Comparison of ENCODE assay signal across 8 cellular contexts in genomic region chr19:29664753-29665214, GRCh38. TPM values are rescaled to one million over a fixed set of nuclear protein-coding genes. Genes with fewer than 3 reads are reported as not detected.
DNase-seq lines count a peak whose midpoint lies in the region; ATAC-seq and TF ChIP-seq lines count a peak whose summit lies in the region.

No MANE protein-coding gene starts in this region.

- H3K27me3 ChIP-seq in heart right ventricle (no peaks in the 10 kb centered on the region), mesenchymal stem cell (ENCODE audit: control insufficient read depth in 1 of 2, insufficient read depth in 1 of 2, low read length in 2 of 2) (no peaks in the 10 kb centered on the region)

- H3K79me1 ChIP-seq in mesenchymal stem cell (replicated peaks; ENCODE audit: low read length, poor library complexity, severe bottlenecking): peaks cover 21% of the 10 kb centered on the region

- H3K4ac ChIP-seq in mesenchymal stem cell (ENCODE audit: low read depth in 1 of 2, low read length in 2 of 2): peak overlapping the region in 1 of 2 experiments; percentile 55

- H2BK12ac ChIP-seq in mesenchymal stem cell (ENCODE audit: low read length in 2 of 2): peak overlapping the region; percentile 42 to 61

- no peak overlapping the region for H2BK5ac ChIP-seq in mesenchymal stem cell (ENCODE audit: low read depth, low read length, poor library complexity, severe bottlenecking)

- H4K8ac ChIP-seq in mesenchymal stem cell (ENCODE audit: low read length): peak overlapping the region; percentile 67

- H3K27ac ChIP-seq in heart right ventricle (peak overlapping the region; percentile 67 to 97 (median 90)), mesenchymal stem cell (ENCODE audit: low read length, poor library complexity, severe bottlenecking) (no peak overlapping the region)

- H3K14ac ChIP-seq in mesenchymal stem cell (ENCODE audit: low read length in 2 of 2): no peak overlapping the region

- no peaks in the 10 kb centered on the region for H3K9me3 ChIP-seq in heart right ventricle
- H3K9me3 ChIP-seq in mesenchymal stem cell (ENCODE audit: control insufficient read depth, low read length): no peaks in the 10 kb centered on the region

- DNase-seq in heart right ventricle (no peak), left ventricle myocardium superior (no peak), astrocyte of the cerebellum (ENCODE audit: low read depth) (no peak), mesenchymal stem cell (no peak), GM19238 (ENCODE audit: insufficient read length, low spot score) (no peak), NCI-H128 (lab: John Stamatoyannopoulos, UW; ENCODE audit: unreplicated experiment) (no peak)

- peaks cover 0 to 5% (median 0%) of the 10 kb centered on the region in 9 donors for H3K36me3 ChIP-seq in heart right ventricle
- H3K36me3 ChIP-seq in mesenchymal stem cell (ENCODE audit: control insufficient read depth in 1 of 2, insufficient read depth in 2 of 2, low read depth in 1 of 2, low read length in 2 of 2): peaks cover 8 to 18% of the 10 kb centered on the region in 2 experiments

- TF ChIP-seq CTCF in heart right ventricle (IDR thresholded peaks at IDR 0.05) (peak in 6 of 9 donors; percentile 14 to 53 (median 36)), astrocyte of the cerebellum (IDR thresholded peaks at IDR 0.05; ENCODE audit: low read depth, low read length, missing control alignments) (no peak)

- peaks cover 29 to 83% (median 57%) of the 10 kb centered on the region in 9 donors for H3K4me1 ChIP-seq in heart right ventricle
- peaks cover 59% of the 10 kb centered on the region for H3K4me1 ChIP-seq in mesenchymal stem cell (ENCODE audit: control insufficient read depth, insufficient read depth, low read depth, low read length)

- peak overlapping the region; percentile 99 for H3K4me2 ChIP-seq in mesenchymal stem cell (ENCODE audit: low read length, poor library complexity, severe bottlenecking)

- peak overlapping the region in 9 of 10 donors; percentile 73 to 98 (median 93) for H3K4me3 ChIP-seq in heart right ventricle
- peak overlapping the region; percentile 90 for H3K4me3 ChIP-seq in astrocyte of the cerebellum (ENCODE audit: low read depth, low read length)
- peak overlapping the region; percentile 76 to 90 for H3K4me3 ChIP-seq in mesenchymal stem cell (ENCODE audit: insufficient read depth in 1 of 2, low read depth in 1 of 2, low read length in 2 of 2)

- 24 to 29% methylated on average over 22 of the region's 22 CpGs for WGBS in heart right ventricle, 2 donors
- WGBS in mesenchymal stem cell: 33% methylated on average over 21 of the region's 22 CpGs

- H2AK5ac ChIP-seq in mesenchymal stem cell (ENCODE audit: low read length, severe bottlenecking): no peak overlapping the region

- no peak overlapping the region for H3K23ac ChIP-seq in mesenchymal stem cell (ENCODE audit: low read length in 2 of 2)

- ATAC-seq in heart right ventricle (no peak), left ventricle myocardium superior (no peak), GM18519 (IDR thresholded peaks at IDR 0.05; ENCODE audit: low FRiP score, unreplicated experiment) (no peak), HG03432 (IDR thresholded peaks at IDR 0.05; ENCODE audit: unreplicated experiment) (no peak)

- H2AFZ ChIP-seq in mesenchymal stem cell (ENCODE audit: low read depth, low read length): no peak overlapping the region

- intact Hi-C loops in heart right ventricle (cut with DNase I): loop anchor here in 6 of 10 donors (1.0 to 10.0 kb wide), 8 partner anchors 18 to 58 kb away; partner anchors contain the start of genes C19orf12 (in 4 of the 6) and POP4 (in 2 of the 6)
- intact Hi-C loops in left ventricle myocardium superior (cut with micrococcal nuclease): no loop called here

- peak overlapping the region; percentile 56 for H3K9ac ChIP-seq in mesenchymal stem cell (ENCODE audit: low read length)

- in situ Hi-C loops in astrocyte of the cerebellum (cut with HindIII; ENCODE audit: low sequenced_read_pairs): no loop called here

- H2BK15ac ChIP-seq in mesenchymal stem cell (ENCODE audit: low read depth, poor library complexity, severe bottlenecking): peak overlapping the region; percentile 70

- no peak overlapping the region for H4K91ac ChIP-seq in mesenchymal stem cell (ENCODE audit: low read length)

- no peak overlapping the region for H2BK120ac ChIP-seq in mesenchymal stem cell (ENCODE audit: low read depth, low read length)

- H3K18ac ChIP-seq in mesenchymal stem cell (ENCODE audit: low read depth in 1 of 2, low read length in 2 of 2): peak overlapping the region in 1 of 2 experiments; percentile 86

RNA-seq across cellular contexts. Expression of gene PLEKHF1, which starts 0.5 kb away (rescaled TPM):
- 10 to 100 TPM in 9 of 10 donors, 1 to 10 TPM in 1; 7.0 to 38.8 (median 16.5) TPM for total RNA-seq in heart right ventricle
- polyA plus RNA-seq in heart right ventricle: 10 to 100 TPM; 38.8 to 47.9 TPM
- 44.7 TPM for total RNA-seq in left ventricle myocardium superior
- 3.8 TPM for polyA plus RNA-seq in mesenchymal stem cell (2013, experiment 1 of 2)
- polyA plus RNA-seq in mesenchymal stem cell (2013, experiment 2 of 2): 3.8 TPM

RNA-seq across cellular contexts. Expression of gene C19orf12, which starts 50.3 kb away (rescaled TPM):
- total RNA-seq in heart right ventricle (10 to 100 TPM; 30.3 to 83.3 (median 40.0) TPM), left ventricle myocardium superior (57.0 TPM)
- 10 to 100 TPM; 26.7 to 34.8 TPM for polyA plus RNA-seq in heart right ventricle
- polyA plus RNA-seq in mesenchymal stem cell (2013, experiment 1 of 2): 22.7 TPM
- 22.8 TPM for polyA plus RNA-seq in mesenchymal stem cell (2013, experiment 2 of 2)

RNA-seq across cellular contexts. Expression of gene POP4, which starts 58.7 kb away (rescaled TPM):
- 10 to 100 TPM; 46.6 to 61.2 (median 51.7) TPM for total RNA-seq in heart right ventricle
- 100 to 1,000 TPM in 1 of 2 donors, 10 to 100 TPM in 1; 49.4 to 108 TPM for polyA plus RNA-seq in heart right ventricle
- total RNA-seq in left ventricle myocardium superior: 46.9 TPM
- polyA plus RNA-seq in mesenchymal stem cell (2013, experiment 1 of 2): 86.9 TPM
- 84.8 TPM for polyA plus RNA-seq in mesenchymal stem cell (2013, experiment 2 of 2)
